Comparison of ENCODE assay signal across 8 cellular contexts in the genomic region with DNA sequence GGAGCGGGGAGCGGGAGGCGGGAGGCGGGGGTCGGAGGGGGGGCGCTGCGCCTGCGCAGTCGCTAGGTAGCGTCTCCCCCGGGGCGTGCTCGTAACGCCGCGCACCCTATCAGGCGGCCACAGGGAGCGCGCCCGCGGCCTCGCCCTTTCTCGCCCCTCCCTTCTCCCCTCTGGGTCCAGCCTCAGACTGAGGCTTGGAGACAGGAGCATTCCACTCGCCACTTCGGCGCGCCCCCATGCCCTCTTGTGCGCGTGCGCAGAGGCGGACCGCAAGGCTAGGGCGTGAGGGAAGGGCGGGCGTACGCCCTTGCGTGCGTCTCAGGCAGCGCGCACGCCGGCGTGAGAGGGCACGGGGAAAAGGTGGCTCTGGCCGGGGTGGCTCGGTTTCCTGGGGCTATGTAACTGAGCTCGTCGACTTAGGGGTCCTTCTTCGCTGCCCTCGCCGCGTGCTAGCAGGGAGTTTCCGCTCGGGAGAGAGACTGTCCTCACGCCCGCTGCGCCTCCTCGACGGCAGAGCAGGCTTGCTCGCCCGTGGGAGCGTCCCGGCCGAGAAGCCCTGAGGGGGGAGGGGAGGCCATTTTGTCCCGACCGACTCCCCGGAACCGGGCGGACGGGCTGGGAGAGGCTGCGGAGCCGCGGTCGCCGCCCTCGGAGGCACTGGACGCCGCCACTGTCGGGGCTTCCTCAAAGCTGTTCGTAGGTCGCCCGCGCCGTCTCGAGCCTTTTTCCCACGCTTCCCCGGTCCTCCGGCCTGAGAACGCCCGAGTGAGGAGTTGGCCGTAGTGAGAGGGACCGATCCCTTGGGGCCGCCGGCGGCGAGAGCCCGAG. TPM values are rescaled to one million over a fixed set of nuclear protein-coding genes. Genes with fewer than 3 reads are reported as not detected.
DNase-seq lines count a peak whose midpoint lies in the region; ATAC-seq and TF ChIP-seq lines count a peak whose summit lies in the region.

RAB10 (plus strand) TSS at position 316 of the 828 bp plus-strand sequence. CDS start 525 bp downstream, outside the sequence.

- H3K9me3 ChIP-seq in parathyroid adenoma (ENCODE audit: control insufficient read depth, low read length) (no peaks in the 10 kb centered on the region), tibial nerve (no peaks in the 10 kb centered on the region)

- TF ChIP-seq EP300 in tibial nerve (IDR thresholded peaks at IDR 0.05), result peak; percentile 64 to 99

- H2AFZ ChIP-seq in parathyroid adenoma, result peak within 1 kb of the TSS; percentile 97

- WGBS in tibial nerve, 2 donors, result 1% methylated on average over 27 to 59 of the region's 97 CpGs

- H3K79me2 ChIP-seq in parathyroid adenoma, result peaks cover 40% of the 10 kb centered on the region

- peak within 1 kb of the TSS; percentile 100 for H3K4me2 ChIP-seq in parathyroid adenoma (ENCODE audit: low read length)

- H3K27ac ChIP-seq in parathyroid adenoma (peak within 1 kb of the TSS; percentile 96), tibial nerve (peak within 1 kb of the TSS; percentile 88 to 98 (median 96))

- TF ChIP-seq CTCF in GM12864 (IDR thresholded peaks at IDR 0.05; ENCODE audit: low read depth, low read length, missing control alignments) (no peak), parathyroid adenoma (IDR thresholded peaks at IDR 0.05) (no peak), tibial nerve (IDR thresholded peaks at IDR 0.05) (peak in 3 of 5 experiments; percentile 29 to 59 (median 51))

- ATAC-seq in HG02759 (IDR thresholded peaks at IDR 0.05; ENCODE audit: unreplicated experiment), result peak; percentile 93
- ATAC-seq in Right ventricle myocardium inferior, result peak; percentile 97

- H3K36me3 ChIP-seq in parathyroid adenoma (ENCODE audit: control insufficient read depth, insufficient read depth, low read length) (no peaks in the 10 kb centered on the region), tibial nerve (peaks cover 0 to 10% (median 0%) of the 10 kb centered on the region in 3 donors)

- intact Hi-C loops in Right ventricle myocardium inferior (cut with DNase I), result loop anchor here (5.0 kb wide), 1 partner anchor 42 kb away; no protein-coding TSS in a partner anchor

- peak; percentile 96 for DNase-seq in GM12864 (ENCODE audit: low read depth)
- DNase-seq in NCI-H1417 (lab: John Stamatoyannopoulos, UW), result peak; percentile 100
- DNase-seq in SW 1271 (lab: John Stamatoyannopoulos, UW), result peak; percentile 99
- DNase-seq in activated naive CD8-positive, alpha-beta T cell treated with anti-CD3 and anti-CD28 coated beads, Interleukin-2, amount 50 U/mL, for 16 hours (ENCODE audit: low read depth, low spot score), result peak; percentile 99
- peak; percentile 100 for DNase-seq in Right ventricle myocardium inferior (ENCODE audit: missing footprints)
- DNase-seq in tibial nerve (ENCODE audit: low spot score in 2 of 2), result peak; percentile 95 to 98

- H3K9ac ChIP-seq in parathyroid adenoma, result peak within 1 kb of the TSS; percentile 82

- peak within 1 kb of the TSS; percentile 62 for H3K4me3 ChIP-seq in GM12864 (ENCODE audit: low read depth, low read length)
- peak within 1 kb of the TSS; percentile 93 for H3K4me3 ChIP-seq in parathyroid adenoma (ENCODE audit: low read depth, low read length)
- H3K4me3 ChIP-seq in tibial nerve, result peak within 1 kb of the TSS; percentile 71 to 97 (median 80)

- TF ChIP-seq POLR2A in tibial nerve (IDR thresholded peaks at IDR 0.05), result peak; percentile 98

- peaks cover 7% of the 10 kb centered on the region for H3K4me1 ChIP-seq in parathyroid adenoma
- H3K4me1 ChIP-seq in tibial nerve, result peaks cover 0 to 37% (median 13%) of the 10 kb centered on the region in 4 donors

- H3K27me3 ChIP-seq in parathyroid adenoma (ENCODE audit: control insufficient read depth, insufficient read depth, low read length) (no peaks in the 10 kb centered on the region), tibial nerve (no peaks in the 10 kb centered on the region)

RNA-seq across cellular contexts. Expression of gene RAB10, which starts in this region (rescaled TPM):
- 96.7 TPM for total RNA-seq in Right ventricle myocardium inferior
- total RNA-seq in tibial nerve, result 100 to 1,000 TPM; 133 to 196 (median 155) TPM

Comparison
In these comparisons a context has a peak if more than half of its experiments do, and no peak if none do; other contexts are left out.
1. Peak in every context shown above with its lines: DNase-seq, ATAC-seq, H3K4me3 ChIP-seq and H3K27ac ChIP-seq.
2. CTCF ChIP-seq: peak in tibial nerve (3 of 5); none in GM12864 (single experiment) and parathyroid adenoma (single experiment).